8 cellular contexts compared by ENCODE assay signal in the genomic region with DNA sequence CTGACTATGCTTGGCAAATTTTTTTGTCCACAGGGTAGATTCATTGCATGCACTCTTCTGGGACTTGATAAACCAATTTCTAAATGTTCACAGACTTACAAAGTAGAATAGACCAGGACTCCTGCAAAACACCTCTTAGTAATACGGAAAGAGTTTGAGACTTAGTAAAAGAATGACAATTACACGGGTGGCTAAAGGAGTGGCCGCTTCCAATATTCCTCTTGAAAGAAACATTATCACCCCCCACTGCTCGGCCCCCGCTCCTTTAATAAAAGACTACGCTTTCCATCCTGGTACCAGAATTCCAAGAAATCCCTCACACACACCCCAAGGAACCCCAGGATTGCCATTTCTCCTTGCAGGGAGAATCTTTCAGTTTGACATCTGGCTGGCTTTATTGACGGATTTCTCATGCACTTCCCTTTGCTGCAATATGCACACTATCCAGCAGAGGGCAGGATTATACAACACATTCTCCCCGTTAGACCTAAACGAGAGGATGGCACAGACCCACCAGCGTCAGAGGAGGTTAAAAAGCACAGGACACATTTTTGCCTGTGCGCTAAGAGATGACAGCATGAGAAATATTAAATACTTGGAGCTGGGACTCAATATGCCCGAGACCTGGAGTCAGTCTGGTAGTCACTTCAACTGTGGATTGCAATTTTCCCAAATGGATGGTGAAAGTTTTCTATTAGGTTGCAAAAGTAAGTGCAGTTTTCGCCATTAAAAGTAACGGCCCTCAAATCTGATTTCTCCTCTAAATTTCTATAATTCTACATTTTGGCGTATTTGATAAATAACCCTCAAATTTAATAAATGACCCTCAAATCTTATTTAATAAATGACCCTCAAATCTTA. TPM values are rescaled to one million over a fixed set of nuclear protein-coding genes. Genes with fewer than 3 reads are reported as not detected.
DNase-seq lines count a peak whose midpoint lies in the region; ATAC-seq and TF ChIP-seq lines count a peak whose summit lies in the region.
"Had no signal": no experiment of that assay in that cellular context is flagged by ENCODE, and none has a peak within 500 bp of the region (broad histone marks: within the 10 kb centered on the region; RNA-seq: fewer than 3 reads in every experiment).

No MANE protein-coding gene starts in this region.

- intact Hi-C loops in mucosa of descending colon (cut with DNase I, micrococcal nuclease): loop anchor here (2.0 to 5.0 kb wide), 2 partner anchors 295 to 302 kb away; no protein-coding TSS in a partner anchor

- no peaks in the 10 kb centered on the region for H3K9me3 Mint-ChIP-seq in activated CD8-positive, alpha-beta memory T cell treated with anti-CD3 and anti-CD28 coated beads, Interleukin-2, amount 10 ng/mL, durations not matched to agents 7 days and 5 days (ENCODE audit: low read depth)
- H3K9me3 Mint-ChIP-seq: stimulated activated naive CD8-positive, alpha-beta T cell treated with anti-CD3 and anti-CD28 coated beads, Interleukin-15, Interleukin-2, amounts not matched to agents 100 ng/mL and 50 ng/mL, for 24 hours had no signal

- DNase-seq in GM13976 (ENCODE audit: low spot score) (peak; percentile 71), HK-2 (ENCODE audit: unreplicated experiment) (peak; percentile 57), NOMO-1 treated with DMSO at 0.1 percent for 48 hours (lab: John Stamatoyannopoulos, UW; ENCODE audit: unreplicated experiment) (peak; percentile 79), epidermal melanocyte (ENCODE audit: insufficient read length, low spot score) (peak; percentile 67), mucosa of descending colon (peak in 2 of 3 donors; percentile 26 to 86)
- peak; percentile 72 for DNase-seq in activated CD8-positive, alpha-beta memory T cell treated with anti-CD3 and anti-CD28 coated beads, Interleukin-2, amount 10 ng/mL, durations not matched to agents 7 days and 5 days
- DNase-seq in stimulated activated CD8-positive, alpha-beta memory T cell treated with anti-CD3 and anti-CD28 coated beads, Interleukin-7, amount 100 ng/mL, for 24 hours (ENCODE audit: low read depth): peak; percentile 6

- peak; percentile 53 for ATAC-seq in activated CD8-positive, alpha-beta memory T cell treated with anti-CD3 and anti-CD28 coated beads, Interleukin-2, amount 10 ng/mL, durations not matched to agents 7 days and 5 days
- ATAC-seq in mucosa of descending colon: peak; percentile 84

- no peak overlapping the region for H3K4me3 ChIP-seq in mucosa of descending colon

- no peaks in the 10 kb centered on the region for H3K36me3 Mint-ChIP-seq in activated CD8-positive, alpha-beta memory T cell treated with anti-CD3 and anti-CD28 coated beads, Interleukin-2, amount 10 ng/mL, durations not matched to agents 7 days and 5 days

- CTCF ChIA-PET in activated CD8-positive, alpha-beta memory T cell treated with anti-CD3 and anti-CD28 coated beads, Interleukin-2, amount 10 ng/mL, durations not matched to agents 7 days and 5 days (lab: Charles Lee): interaction anchor here (1.2 to 1.7 kb wide), 6 partner anchors 34 to 327 kb away, joined by 3 to 12 read pairs (median 3); no protein-coding TSS in a partner anchor

- no peak overlapping the region for H3K27ac Mint-ChIP-seq in activated CD8-positive, alpha-beta memory T cell treated with anti-CD3 and anti-CD28 coated beads, Interleukin-2, amount 10 ng/mL, durations not matched to agents 7 days and 5 days
- H3K27ac Mint-ChIP-seq: stimulated activated naive CD8-positive, alpha-beta T cell treated with anti-CD3 and anti-CD28 coated beads, Interleukin-15, Interleukin-2, amounts not matched to agents 100 ng/mL and 50 ng/mL, for 24 hours had no signal

- no peak overlapping the region for H3K4me3 Mint-ChIP-seq in activated CD8-positive, alpha-beta memory T cell treated with anti-CD3 and anti-CD28 coated beads, Interleukin-2, amount 10 ng/mL, durations not matched to agents 7 days and 5 days
- H3K4me3 Mint-ChIP-seq: stimulated activated naive CD8-positive, alpha-beta T cell treated with anti-CD3 and anti-CD28 coated beads, Interleukin-15, Interleukin-2, amounts not matched to agents 100 ng/mL and 50 ng/mL, for 24 hours had no signal

- no peaks in the 10 kb centered on the region for H3K9me3 ChIP-seq in mucosa of descending colon

- H3K4me1 Mint-ChIP-seq in activated CD8-positive, alpha-beta memory T cell treated with anti-CD3 and anti-CD28 coated beads, Interleukin-2, amount 10 ng/mL, durations not matched to agents 7 days and 5 days: no peaks in the 10 kb centered on the region

- in situ Hi-C loops in GM13976 (cut with MboI; ENCODE audit: low sequenced_read_pairs, unreplicated experiment): loop anchor here (10.0 kb wide), 1 partner anchor 299 kb away; no protein-coding TSS in a partner anchor

- no peaks in the 10 kb centered on the region for H3K4me1 ChIP-seq in mucosa of descending colon (ENCODE audit: low read depth)

- peaks cover 10% of the 10 kb centered on the region for H3K27me3 Mint-ChIP-seq in activated CD8-positive, alpha-beta memory T cell treated with anti-CD3 and anti-CD28 coated beads, Interleukin-2, amount 10 ng/mL, durations not matched to agents 7 days and 5 days
- H3K27me3 Mint-ChIP-seq: stimulated activated naive CD8-positive, alpha-beta T cell treated with anti-CD3 and anti-CD28 coated beads, Interleukin-15, Interleukin-2, amounts not matched to agents 100 ng/mL and 50 ng/mL, for 24 hours had no signal

- TF ChIP-seq CTCF in GM13976 (IDR thresholded peaks at IDR 0.05; ENCODE audit: borderline replicate concordance, control extremely low read depth, extremely low read depth, insufficient read depth, missing control alignments) (peak; percentile 91), mucosa of descending colon (IDR thresholded peaks at IDR 0.05) (peak; percentile 68)

- H3K36me3 ChIP-seq in mucosa of descending colon (ENCODE audit: low read depth): no peaks in the 10 kb centered on the region

RNA-seq across cellular contexts. Expression of a gene that starts 46.6 kb away (rescaled TPM):
- 1 to 10 TPM; 2.7 to 3.9 TPM for total RNA-seq in activated CD8-positive, alpha-beta memory T cell treated with anti-CD3 and anti-CD28 coated beads, Interleukin-2, amount 10 ng/mL, durations not matched to agents 7 days and 5 days
- 10 to 100 TPM; 12.6 to 19.9 (median 14.8) TPM for total RNA-seq in mucosa of descending colon

Comparison
In these comparisons a context has a peak if more than half of its experiments do, and no peak if none do; other contexts are left out.
1. DNase-seq: peak in every context shown above with its lines; median percentile 79 in NOMO-1 treated with DMSO at 0.1 percent for 48 hours; 72 in activated CD8-positive, alpha-beta memory T cell treated with anti-CD3 and anti-CD28 coated beads, Interleukin-2, amount 10 ng/mL, durations not matched to agents 7 days and 5 days; 71 in GM13976; 67 in epidermal melanocyte; 57 in HK-2; 56 in mucosa of descending colon; 6 in stimulated activated CD8-positive, alpha-beta memory T cell treated with anti-CD3 and anti-CD28 coated beads, Interleukin-7, amount 100 ng/mL, for 24 hours.